Comparison of ENCODE assay signal across 1 cellular context in genomic region chr5:139806726-139807646, GRCh38.
TF ChIP-seq lines count a peak whose summit lies in the region.

No MANE protein-coding gene starts in this region.

TF ChIP-seq in SK-N-SH, 30 proteins besides CTCF, POLR2A, EP300 and RAD21 (continued from another document):
- TF ChIP-seq TAF1 (IDR thresholded peaks at IDR 0.05; ENCODE audit: borderline replicate concordance, low read depth, low read length) (no peak), REST (IDR thresholded peaks at IDR 0.05; ENCODE audit: low read depth, low read length) (no peak), RXRA (IDR thresholded peaks at IDR 0.05; ENCODE audit: borderline replicate concordance, low read depth) (no peak), CHD2 (IDR thresholded peaks at IDR 0.05; ENCODE audit: low read length, partially characterized antibody) (no peak), MAX (IDR thresholded peaks at IDR 0.05; ENCODE audit: low read depth) (no peak), ELF1 (IDR thresholded peaks at IDR 0.05) (no peak)
